In the genomic region with DNA sequence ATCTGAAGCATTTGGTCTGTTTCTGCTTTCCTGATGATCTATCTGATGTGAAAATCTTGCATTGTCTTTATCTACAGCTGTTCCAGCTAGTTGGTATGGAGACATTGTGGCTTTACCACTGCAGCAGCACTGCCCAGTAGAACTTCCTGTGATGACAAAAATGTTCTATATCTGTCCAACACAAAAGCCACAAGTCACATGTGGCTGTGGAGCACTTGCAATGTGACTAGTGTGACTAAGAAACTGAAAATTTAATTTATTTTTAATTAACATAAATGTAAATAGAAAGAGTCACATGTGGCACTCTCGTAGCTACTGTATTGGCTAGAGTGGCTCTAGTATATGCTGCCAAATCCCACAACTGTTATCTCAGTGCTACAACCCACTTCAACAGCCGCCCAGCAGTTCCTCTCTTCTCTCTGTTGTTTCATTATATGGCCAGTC, we compare ENCODE assay signal across 9 cellular contexts.
DNase-seq lines count a peak whose midpoint lies in the region; ATAC-seq and TF ChIP-seq lines count a peak whose summit lies in the region.
"Had no signal": no experiment of that assay in that cellular context is flagged by ENCODE, and none has a peak within 500 bp of the region (broad histone marks: within the 10 kb centered on the region; RNA-seq: fewer than 3 reads in every experiment).

No MANE protein-coding gene starts in this region.

- no peaks in the 10 kb centered on the region for H3K4me1 Mint-ChIP-seq in activated CD4-positive, alpha-beta memory T cell treated with anti-CD3 and anti-CD28 coated beads for 36 hours (ENCODE audit: low read depth)

- H3K27me3 Mint-ChIP-seq in activated CD4-positive, alpha-beta memory T cell treated with anti-CD3 and anti-CD28 coated beads for 36 hours: peaks cover 6% of the 10 kb centered on the region

- no peaks in the 10 kb centered on the region for H3K36me3 Mint-ChIP-seq in activated CD4-positive, alpha-beta memory T cell treated with anti-CD3 and anti-CD28 coated beads for 36 hours

- H3K4me3 Mint-ChIP-seq in activated CD4-positive, alpha-beta memory T cell treated with anti-CD3 and anti-CD28 coated beads for 36 hours: no peak overlapping the region
- H3K4me3 Mint-ChIP-seq: neural crest cell had no signal

- H3K4me3 ChIP-seq in AG10803 (ENCODE audit: low read length): no peak overlapping the region

- POLR2A ChIA-PET in activated CD4-positive, alpha-beta memory T cell treated with anti-CD3 and anti-CD28 coated beads for 36 hours (lab: Charles Lee): no interaction called here

- TF ChIP-seq CTCF in AG10803 (conservative IDR thresholded peaks at IDR 0.05; ENCODE audit: low read length): no peak

- H3K9me3 Mint-ChIP-seq in activated CD4-positive, alpha-beta memory T cell treated with anti-CD3 and anti-CD28 coated beads for 36 hours: no peaks in the 10 kb centered on the region
- H3K9me3 Mint-ChIP-seq: neural crest cell had no signal

- CTCF ChIA-PET in activated CD4-positive, alpha-beta memory T cell treated with anti-CD3 and anti-CD28 coated beads for 36 hours (lab: Charles Lee): interaction anchor here (1.5 to 2.5 kb wide), 2 partner anchors 106 to 201 kb away, joined by 3 to 6 read pairs; no protein-coding TSS in a partner anchor

- ATAC-seq in GM19035 (IDR thresholded peaks at IDR 0.05; ENCODE audit: unreplicated experiment) (peak; percentile 83), HG03108 (IDR thresholded peaks at IDR 0.05; ENCODE audit: unreplicated experiment) (peak; percentile 87)

- intact Hi-C loops in activated CD4-positive, alpha-beta memory T cell treated with anti-CD3 and anti-CD28 coated beads for 36 hours (cut with micrococcal nuclease): no loop called here

- no peak overlapping the region for H3K27ac Mint-ChIP-seq in activated CD4-positive, alpha-beta memory T cell treated with anti-CD3 and anti-CD28 coated beads for 36 hours

- peak; percentile 95 for DNase-seq in AG10803 (ENCODE audit: low read depth)
- DNase-seq in SKM-1 treated with dmso at 0.1 percent for 144 hours (lab: John Stamatoyannopoulos, UW; ENCODE audit: unreplicated experiment): peak; percentile 88
- peak; percentile 3 for DNase-seq in renal cortical epithelial cell (ENCODE audit: low read depth)
- no peak for DNase-seq in activated CD4-positive, alpha-beta memory T cell treated with anti-CD3 and anti-CD28 coated beads for 36 hours
- DNase-seq in RKO (ENCODE audit: low spot score): no peak
- no peak for DNase-seq in C1 segment of cervical spinal cord (lab: John Stamatoyannopoulos, UW)

Comparison
In these comparisons a context has a peak if more than half of its experiments do, and no peak if none do; other contexts are left out.
1. DNase-seq: peak in AG10803 (single experiment), SKM-1 treated with dmso at 0.1 percent for 144 hours (single experiment) and renal cortical epithelial cell (single experiment); none in activated CD4-positive, alpha-beta memory T cell treated with anti-CD3 and anti-CD28 coated beads for 36 hours (single experiment), RKO (single experiment) and C1 segment of cervical spinal cord (0 of 14).